Comparison of ENCODE assay signal across 8 cellular contexts in the genomic region with DNA sequence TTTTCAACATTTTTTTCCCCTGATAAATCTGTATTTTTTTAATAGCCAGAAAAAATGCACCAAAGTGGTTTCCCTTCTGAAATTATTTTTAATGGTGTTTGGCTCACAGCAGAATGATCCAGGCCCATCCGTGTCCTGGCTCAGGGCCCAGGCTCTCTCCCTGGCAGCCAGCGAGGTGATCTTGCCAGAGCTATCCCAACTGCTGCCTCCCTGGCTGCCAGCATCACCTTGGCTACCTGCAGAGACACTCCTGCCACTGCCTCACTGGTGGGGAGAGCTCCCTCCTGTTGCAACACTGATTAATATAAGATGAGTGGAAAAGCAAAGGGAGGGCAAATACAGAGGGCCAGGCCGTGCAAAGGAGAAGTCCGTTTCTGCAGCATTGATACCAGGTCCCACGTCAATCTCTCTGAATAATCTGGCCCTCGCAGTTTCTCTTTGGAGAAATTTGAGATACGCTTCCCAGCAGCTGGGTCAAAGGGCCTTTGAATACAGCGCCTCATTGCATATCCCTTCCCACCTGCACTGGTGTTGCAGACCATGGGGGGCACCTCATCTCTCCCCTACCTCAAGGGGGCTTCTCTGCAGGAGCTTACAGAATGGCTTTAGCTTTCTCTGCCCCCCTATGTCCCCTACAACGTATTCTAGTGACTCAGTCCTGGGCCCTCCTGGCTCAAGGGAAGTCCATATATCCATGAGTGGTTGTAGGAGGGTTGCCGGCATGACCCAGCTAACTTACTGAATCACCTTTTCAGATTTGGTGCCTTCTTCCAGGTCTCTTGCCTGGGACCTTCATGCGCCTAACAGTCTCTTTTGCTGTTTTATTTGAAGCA. TPM values are rescaled to one million over a fixed set of nuclear protein-coding genes. Genes with fewer than 3 reads are reported as not detected.
A peak's percentile ranks its signal among the peaks of the same experiment; 100 is the strongest.
DNase-seq lines count a peak whose midpoint lies in the region; TF ChIP-seq lines count a peak whose summit lies in the region.

No MANE protein-coding gene starts in this region.

- H3K4me1 Mint-ChIP-seq in Caco-2 (ENCODE audit: low read depth, unreplicated experiment): peaks cover 7% of the 10 kb centered on the region
- peaks cover 16% of the 10 kb centered on the region for H3K4me1 Mint-ChIP-seq in endodermal cell
- peaks cover 22% of the 10 kb centered on the region for H3K4me1 Mint-ChIP-seq in neural progenitor cell
- H3K4me1 Mint-ChIP-seq in CD8-positive, alpha-beta memory T cell: peaks cover 2 to 6% (median 6%) of the 10 kb centered on the region in 3 donors

- H3K9ac ChIP-seq in endodermal cell (ENCODE audit: extremely low read depth, low read length, poor library complexity, severe bottlenecking) (no peak overlapping the region), neural progenitor cell (no peak overlapping the region)

- H3K9me3 Mint-ChIP-seq in Caco-2 (ENCODE audit: unreplicated experiment): no peaks in the 10 kb centered on the region
- no peaks in the 10 kb centered on the region for H3K9me3 Mint-ChIP-seq in endodermal cell
- H3K9me3 Mint-ChIP-seq in neural progenitor cell: peaks cover 1% of the 10 kb centered on the region
- H3K9me3 Mint-ChIP-seq in CD8-positive, alpha-beta memory T cell: no peaks in the 10 kb centered on the region

- BruUV-seq in Caco-2 (replicated peaks; lab: Mats Ljungman, UMichigan): no TSS peak

- intact Hi-C loops in Caco-2 (cut with micrococcal nuclease; ENCODE audit: unreplicated experiment): no loop called here

- H3K27me3 Mint-ChIP-seq in Caco-2 (ENCODE audit: insufficient read depth, unreplicated experiment): no peaks in the 10 kb centered on the region
- H3K27me3 Mint-ChIP-seq in endodermal cell (ENCODE audit: insufficient read depth): no peaks in the 10 kb centered on the region
- no peaks in the 10 kb centered on the region for H3K27me3 Mint-ChIP-seq in neural progenitor cell (ENCODE audit: insufficient read depth, low read depth)
- peaks cover 0 to 6% of the 10 kb centered on the region in 2 donors for H3K27me3 Mint-ChIP-seq in CD8-positive, alpha-beta memory T cell

- WGBS in endodermal cell (ENCODE audit: insufficient coverage in 1 of 2, insufficient read length in 1 of 2), 2 experiments: 80 to 82% methylated on average over 6 to 11 of the region's 11 CpGs

- H3K4me3 ChIP-seq in Caco-2 (ENCODE audit: low read depth, low read length) (no peak overlapping the region), endodermal cell (ENCODE audit: low read length) (no peak overlapping the region), neural progenitor cell (no peak overlapping the region)
- no peak overlapping the region for H3K4me3 ChIP-seq in CD8-positive, alpha-beta memory T cell (ENCODE audit: low read length)

- H4K20me1 ChIP-seq in neural progenitor cell (ENCODE audit: low read depth): no peaks in the 10 kb centered on the region

- POLR2A ChIA-PET in Caco-2 (lab: Charles Lee): interaction anchor here (1.5 to 1.9 kb wide), 2 partner anchors 13 to 15 kb away, joined by 6 read pairs; partner anchors contain the start of gene DSTN
- POLR2A ChIA-PET in CD8-positive, alpha-beta memory T cell (lab: Charles Lee): no interaction called here

- H3K9me3 ChIP-seq in Caco-2: no peaks in the 10 kb centered on the region
- H3K9me3 ChIP-seq in endodermal cell (ENCODE audit: control insufficient read depth, low read length): no peaks in the 10 kb centered on the region
- H3K9me3 ChIP-seq in neural progenitor cell (ENCODE audit: low read depth): no peaks in the 10 kb centered on the region
- H3K9me3 ChIP-seq in CD8-positive, alpha-beta memory T cell (ENCODE audit: low read length): no peaks in the 10 kb centered on the region

- H3K4me2 ChIP-seq in neural progenitor cell: no peak overlapping the region

- H3K36me3 Mint-ChIP-seq in Caco-2 (ENCODE audit: insufficient read depth, unreplicated experiment) (no peaks in the 10 kb centered on the region), endodermal cell (ENCODE audit: low read depth) (no peaks in the 10 kb centered on the region), neural progenitor cell (no peaks in the 10 kb centered on the region)
- H3K36me3 Mint-ChIP-seq in CD8-positive, alpha-beta memory T cell: no peaks in the 10 kb centered on the region

- peak overlapping the region; percentile 50 for H3K27ac Mint-ChIP-seq in Caco-2 (ENCODE audit: unreplicated experiment)
- H3K27ac Mint-ChIP-seq in endodermal cell: peak overlapping the region; percentile 48
- no peak overlapping the region for H3K27ac Mint-ChIP-seq in neural progenitor cell
- H3K27ac Mint-ChIP-seq in CD8-positive, alpha-beta memory T cell: peak overlapping the region in 1 of 8 donors; percentile 43

- no peaks in the 10 kb centered on the region for H3F3A ChIP-seq in neural progenitor cell (ENCODE audit: low read depth)

- H3K4me1 ChIP-seq in Caco-2 (peaks cover 17% of the 10 kb centered on the region), endodermal cell (ENCODE audit: control insufficient read depth, insufficient read depth, low read length) (no peaks in the 10 kb centered on the region), neural progenitor cell (peaks cover 5% of the 10 kb centered on the region)
- H3K4me1 ChIP-seq in CD8-positive, alpha-beta memory T cell (ENCODE audit: insufficient read depth, low read length): no peaks in the 10 kb centered on the region

- no peak for DNase-seq in Caco-2
- DNase-seq in NCI-H446 (lab: John Stamatoyannopoulos, UW): peak; percentile 76 to 92
- DNase-seq in endodermal cell: peak; percentile 54
- DNase-seq in neural progenitor cell (ENCODE audit: low spot score): no peak
- DNase-seq in activated CD4-positive, CD25-positive, alpha-beta regulatory T cell treated with anti-CD3 and anti-CD28 coated beads, Interleukin-2, amount 50 U/mL, for 72 hours: no peak
- no peak for DNase-seq in activated CD4-positive, alpha-beta T cell treated with anti-CD3 and anti-CD28 coated beads for 4 hours
- DNase-seq in T-helper 1 cell: no peak
- no peak for DNase-seq in CD8-positive, alpha-beta memory T cell

- no peaks in the 10 kb centered on the region for H3K36me3 ChIP-seq in Caco-2 (ENCODE audit: control insufficient read depth, insufficient read depth, low read length)
- no peaks in the 10 kb centered on the region for H3K36me3 ChIP-seq in endodermal cell (ENCODE audit: control insufficient read depth, insufficient read depth, low read length)
- no peaks in the 10 kb centered on the region for H3K36me3 ChIP-seq in neural progenitor cell
- H3K36me3 ChIP-seq in CD8-positive, alpha-beta memory T cell (ENCODE audit: insufficient read depth, low read length): no peaks in the 10 kb centered on the region

- peak overlapping the region; percentile 29 for H2AFZ ChIP-seq in neural progenitor cell (replicated peaks)

- no peaks in the 10 kb centered on the region for H3K79me2 ChIP-seq in neural progenitor cell (ENCODE audit: low read depth)

- H3K4me3 Mint-ChIP-seq in Caco-2 (ENCODE audit: unreplicated experiment) (peak overlapping the region; percentile 15), endodermal cell (no peak overlapping the region), neural progenitor cell (no peak overlapping the region)
- no peak overlapping the region for H3K4me3 Mint-ChIP-seq in CD8-positive, alpha-beta memory T cell

- CTCF ChIA-PET in Caco-2 (lab: Charles Lee): interaction anchor here (0.6 to 1.0 kb wide), 2 partner anchors 17 to 1082 kb away, joined by 3 read pairs; no protein-coding TSS in a partner anchor
- CTCF ChIA-PET in CD8-positive, alpha-beta memory T cell (lab: Charles Lee): no interaction called here

- H3K27ac ChIP-seq in endodermal cell (ENCODE audit: low read depth, low read length) (no peak overlapping the region), neural progenitor cell (no peak overlapping the region)
- no peak overlapping the region for H3K27ac ChIP-seq in CD8-positive, alpha-beta memory T cell (ENCODE audit: low read depth, low read length)

- H3K27me3 ChIP-seq in Caco-2 (replicated peaks; ENCODE audit: control insufficient read depth, insufficient read depth, low read length) (no peaks in the 10 kb centered on the region), endodermal cell (ENCODE audit: control insufficient read depth, insufficient read depth, low read length, poor library complexity, severe bottlenecking) (no peaks in the 10 kb centered on the region), neural progenitor cell (no peaks in the 10 kb centered on the region)
- no peaks in the 10 kb centered on the region for H3K27me3 ChIP-seq in CD8-positive, alpha-beta memory T cell (ENCODE audit: insufficient read depth, low read length, poor library complexity, severe bottlenecking)

- TF ChIP-seq CTCF in Caco-2 (IDR thresholded peaks at IDR 0.05; ENCODE audit: insufficient read depth in 1 of 2, low read depth in 1 of 2, low read length in 1 of 2, severe bottlenecking in 1 of 2, unreplicated experiment in 1 of 2) (no peak), endodermal cell (conservative IDR thresholded peaks at IDR 0.05) (no peak), neural progenitor cell (IDR thresholded peaks at IDR 0.05) (no peak)

RNA-seq across cellular contexts. Expression of gene DSTN, which starts 12.8 kb away (rescaled TPM):
- 313 and 318 TPM in 2 replicates for total RNA-seq in Caco-2 (2022)
- 100 to 1,000 TPM; 196 to 204 TPM for total RNA-seq in endodermal cell
- 192 TPM for polyA plus RNA-seq in endodermal cell (2013, experiment 1 of 2)
- polyA plus RNA-seq in endodermal cell (2013, experiment 2 of 2): 208 TPM
- 107 and 158 TPM in 2 replicates for total RNA-seq in neural progenitor cell (ENCODE audit: low replicate concordance)
- total RNA-seq in CD8-positive, alpha-beta memory T cell: 10 to 100 TPM; 66.4 to 66.9 TPM
- 135 TPM for polyA plus RNA-seq in CD8-positive, alpha-beta memory T cell

RNA-seq across cellular contexts. Expression of gene BFSP1, which starts 25.9 kb away (rescaled TPM):
- total RNA-seq in Caco-2 (2022): 20.4 and 22.7 TPM in 2 replicates
- total RNA-seq in endodermal cell: 10 to 100 TPM in 1 of 2 donors, 1 to 10 TPM in 1; 9.4 to 12.0 TPM
- 1.3 TPM for polyA plus RNA-seq in endodermal cell (2013, experiment 1 of 2)
- 1.4 TPM for polyA plus RNA-seq in endodermal cell (2013, experiment 2 of 2)
- total RNA-seq in neural progenitor cell (ENCODE audit: low replicate concordance): not detected in 2 replicates
- total RNA-seq in CD8-positive, alpha-beta memory T cell: under 1 TPM; 0.24 to 0.26 TPM
- polyA plus RNA-seq in CD8-positive, alpha-beta memory T cell: 1.8 TPM

Comparison
In these comparisons a context has a peak if more than half of its experiments do, and no peak if none do; other contexts are left out.
1. DNase-seq: peak in NCI-H446 (2 of 2) and endodermal cell (single experiment); none in Caco-2 (0 of 2), neural progenitor cell (single experiment), activated CD4-positive, CD25-positive, alpha-beta regulatory T cell treated with anti-CD3 and anti-CD28 coated beads, Interleukin-2, amount 50 U/mL, for 72 hours (single experiment), activated CD4-positive, alpha-beta T cell treated with anti-CD3 and anti-CD28 coated beads for 4 hours (0 of 2), T-helper 1 cell (0 of 5) and CD8-positive, alpha-beta memory T cell (0 of 5).
2. RNA of gene BFSP1, which starts 25.9 kb away (total RNA-seq): 20.4 to 22.7 TPM in Caco-2 and 9.4 to 12.0 TPM in endodermal cell; 0.24 to 0.26 TPM in CD8-positive, alpha-beta memory T cell and not detected in neural progenitor cell; every median in the first group is over 4 times any median in the second.